1 cellular context compared by ENCODE assay signal in the genomic region with DNA sequence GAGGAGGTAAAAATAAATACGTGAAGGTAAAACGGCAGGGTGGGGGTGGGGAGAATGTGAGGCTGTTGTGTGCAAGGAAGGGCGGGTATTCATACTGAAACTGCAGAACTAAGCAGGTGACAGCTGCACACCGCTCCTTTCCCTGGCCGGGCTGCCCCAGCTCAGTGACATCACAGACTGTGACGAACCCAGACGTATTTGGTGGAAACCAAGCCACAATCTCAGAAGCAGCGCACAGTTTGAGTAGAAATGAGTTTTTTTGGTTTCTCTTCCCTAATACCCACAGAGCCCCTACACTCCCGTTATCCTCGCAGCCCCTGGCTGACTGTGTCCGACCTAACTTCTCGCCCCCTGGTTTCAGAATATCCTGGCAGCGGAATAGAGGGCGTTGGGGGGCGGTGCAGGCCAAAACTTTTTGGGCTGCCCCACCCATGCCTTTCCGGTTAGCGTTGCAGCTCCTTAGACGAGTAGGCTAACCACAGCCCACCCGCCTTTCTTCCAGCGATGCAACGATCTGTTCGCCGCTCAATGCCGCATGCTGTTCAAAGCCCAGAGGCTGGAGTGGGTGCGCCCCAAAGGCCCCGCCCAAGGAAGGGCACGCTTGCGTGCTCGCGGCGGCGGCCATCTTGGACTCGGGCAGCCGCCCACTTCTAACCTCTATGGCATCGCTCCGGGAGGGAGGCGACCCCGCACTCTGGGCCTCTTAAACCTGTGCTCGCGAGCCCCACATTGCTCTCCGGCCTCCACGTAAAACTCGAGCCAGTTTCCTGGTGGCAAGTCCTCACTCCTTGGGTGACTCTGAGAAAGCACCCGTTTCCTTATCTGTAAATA.
TF ChIP-seq lines count a peak whose summit lies in the region.

No MANE protein-coding gene starts in this region.

TF ChIP-seq in HepG2, 621 proteins besides CTCF, POLR2A, EP300 and RAD21 (continued from another document and continues in another):
- TF ChIP-seq, protein P1, sequence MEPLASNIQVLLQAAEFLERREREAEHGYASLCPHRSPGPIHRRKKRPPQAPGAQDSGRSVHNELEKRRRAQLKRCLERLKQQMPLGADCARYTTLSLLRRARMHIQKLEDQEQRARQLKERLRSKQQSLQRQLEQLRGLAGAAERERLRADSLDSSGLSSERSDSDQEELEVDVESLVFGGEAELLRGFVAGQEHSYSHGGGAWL (CRISPR knock-in tag; IDR thresholded peaks at IDR 0.05), result peak; percentile 70; the same call in 1 of the 2 replicates
- TF ChIP-seq ZNF343 (CRISPR knock-in tag; IDR thresholded peaks at IDR 0.05) (no peak), ETV5 (CRISPR knock-in tag; IDR thresholded peaks at IDR 0.05; ENCODE audit: borderline replicate concordance) (no peak), REPIN1 (CRISPR knock-in tag; IDR thresholded peaks at IDR 0.05; ENCODE audit: borderline replicate concordance, low read depth) (no peak), ZNF790 (CRISPR knock-in tag; IDR thresholded peaks at IDR 0.05; ENCODE audit: borderline replicate concordance) (no peak), ZNF24 (IDR thresholded peaks at IDR 0.05) (no peak), ZNF20 (CRISPR knock-in tag; IDR thresholded peaks at IDR 0.05) (no peak), KAT2B (IDR thresholded peaks at IDR 0.05; ENCODE audit: borderline replicate concordance, low read depth, low read length) (no peak), SMARCE1 (IDR thresholded peaks at IDR 0.05; ENCODE audit: borderline replicate concordance) (no peak), SALL1 (CRISPR knock-in tag; IDR thresholded peaks at IDR 0.05) (peak; percentile 75), NKX3-1 (CRISPR knock-in tag; IDR thresholded peaks at IDR 0.05) (peak; percentile 51; the same call in 1 of the 2 replicates), HNF4G (IDR thresholded peaks at IDR 0.05; ENCODE audit: borderline replicate concordance, low read depth, low read length) (no peak), HNF4G (CRISPR knock-in tag; IDR thresholded peaks at IDR 0.05; ENCODE audit: borderline replicate concordance, low read depth) (peak; percentile 24; the same call in 1 of the 2 replicates), HCFC1 (IDR thresholded peaks at IDR 0.05; ENCODE audit: low read depth, low read length) (peak; percentile 44; the same call in 1 of the 2 replicates), MYNN (CRISPR knock-in tag; IDR thresholded peaks at IDR 0.05; ENCODE audit: low read depth) (no peak), BORCS8-MEF2B (CRISPR knock-in tag; IDR thresholded peaks at IDR 0.05) (no peak), ZNF562 (CRISPR knock-in tag; IDR thresholded peaks at IDR 0.05; ENCODE audit: borderline replicate concordance) (no peak), ZSCAN9 (CRISPR knock-in tag; IDR thresholded peaks at IDR 0.05; ENCODE audit: borderline replicate concordance) (no peak), ZNF350 (CRISPR knock-in tag; IDR thresholded peaks at IDR 0.05; ENCODE audit: borderline replicate concordance, low read depth) (peak; percentile 77; the same call in 1 of the 2 replicates), JUNB (CRISPR knock-in tag; IDR thresholded peaks at IDR 0.05; ENCODE audit: borderline replicate concordance) (no peak), ARHGAP35 (CRISPR knock-in tag; IDR thresholded peaks at IDR 0.05; ENCODE audit: borderline replicate concordance) (no peak; the same call in 1 of the 2 replicates), KLF6 (CRISPR knock-in tag; IDR thresholded peaks at IDR 0.05) (peak; percentile 43; the same call in 1 of the 2 replicates), ZNF572 (CRISPR knock-in tag; IDR thresholded peaks at IDR 0.05) (no peak; the same call in none of the 2 replicates), SIN3B (IDR thresholded peaks at IDR 0.05; ENCODE audit: low read length) (no peak), SP2 (CRISPR knock-in tag; IDR thresholded peaks at IDR 0.05) (peak; percentile 32; the same call in 1 of the 2 replicates), GLI4 (CRISPR knock-in tag; IDR thresholded peaks at IDR 0.05; ENCODE audit: borderline replicate concordance) (no peak), HMG20A (CRISPR knock-in tag; IDR thresholded peaks at IDR 0.05; ENCODE audit: borderline replicate concordance) (no peak)
- TF ChIP-seq, protein P2, sequence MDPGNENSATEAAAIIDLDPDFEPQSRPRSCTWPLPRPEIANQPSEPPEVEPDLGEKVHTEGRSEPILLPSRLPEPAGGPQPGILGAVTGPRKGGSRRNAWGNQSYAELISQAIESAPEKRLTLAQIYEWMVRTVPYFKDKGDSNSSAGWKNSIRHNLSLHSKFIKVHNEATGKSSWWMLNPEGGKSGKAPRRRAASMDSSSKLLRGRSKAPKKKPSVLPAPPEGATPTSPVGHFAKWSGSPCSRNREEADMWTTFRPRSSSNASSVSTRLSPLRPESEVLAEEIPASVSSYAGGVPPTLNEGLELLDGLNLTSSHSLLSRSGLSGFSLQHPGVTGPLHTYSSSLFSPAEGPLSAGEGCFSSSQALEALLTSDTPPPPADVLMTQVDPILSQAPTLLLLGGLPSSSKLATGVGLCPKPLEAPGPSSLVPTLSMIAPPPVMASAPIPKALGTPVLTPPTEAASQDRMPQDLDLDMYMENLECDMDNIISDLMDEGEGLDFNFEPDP (CRISPR knock-in tag; conservative IDR thresholded peaks at IDR 0.05), result 0 out of 2 replicates have a peak, but pooled peaks have one; percentile 80
- TF ChIP-seq, protein P3, sequence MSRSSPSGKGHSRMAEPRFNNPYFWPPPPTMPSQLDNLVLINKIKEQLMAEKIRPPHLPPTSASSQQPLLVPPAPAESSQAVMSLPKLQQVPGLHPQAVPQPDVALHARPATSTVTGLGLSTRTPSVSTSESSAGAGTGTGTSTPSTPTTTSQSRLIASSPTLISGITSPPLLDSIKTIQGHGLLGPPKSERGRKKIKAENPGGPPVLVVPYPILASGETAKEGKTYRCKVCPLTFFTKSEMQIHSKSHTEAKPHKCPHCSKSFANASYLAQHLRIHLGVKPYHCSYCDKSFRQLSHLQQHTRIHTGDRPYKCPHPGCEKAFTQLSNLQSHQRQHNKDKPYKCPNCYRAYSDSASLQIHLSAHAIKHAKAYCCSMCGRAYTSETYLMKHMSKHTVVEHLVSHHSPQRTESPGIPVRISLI (CRISPR knock-in tag; IDR thresholded peaks at IDR 0.05; ENCODE audit: borderline replicate concordance), result no peak
- TF ChIP-seq, protein P4, sequence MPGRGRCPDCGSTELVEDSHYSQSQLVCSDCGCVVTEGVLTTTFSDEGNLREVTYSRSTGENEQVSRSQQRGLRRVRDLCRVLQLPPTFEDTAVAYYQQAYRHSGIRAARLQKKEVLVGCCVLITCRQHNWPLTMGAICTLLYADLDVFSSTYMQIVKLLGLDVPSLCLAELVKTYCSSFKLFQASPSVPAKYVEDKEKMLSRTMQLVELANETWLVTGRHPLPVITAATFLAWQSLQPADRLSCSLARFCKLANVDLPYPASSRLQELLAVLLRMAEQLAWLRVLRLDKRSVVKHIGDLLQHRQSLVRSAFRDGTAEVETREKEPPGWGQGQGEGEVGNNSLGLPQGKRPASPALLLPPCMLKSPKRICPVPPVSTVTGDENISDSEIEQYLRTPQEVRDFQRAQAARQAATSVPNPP (CRISPR knock-in tag; IDR thresholded peaks at IDR 0.05), result no peak; the same call in 1 of the 2 replicates
- TF ChIP-seq, protein P5, sequence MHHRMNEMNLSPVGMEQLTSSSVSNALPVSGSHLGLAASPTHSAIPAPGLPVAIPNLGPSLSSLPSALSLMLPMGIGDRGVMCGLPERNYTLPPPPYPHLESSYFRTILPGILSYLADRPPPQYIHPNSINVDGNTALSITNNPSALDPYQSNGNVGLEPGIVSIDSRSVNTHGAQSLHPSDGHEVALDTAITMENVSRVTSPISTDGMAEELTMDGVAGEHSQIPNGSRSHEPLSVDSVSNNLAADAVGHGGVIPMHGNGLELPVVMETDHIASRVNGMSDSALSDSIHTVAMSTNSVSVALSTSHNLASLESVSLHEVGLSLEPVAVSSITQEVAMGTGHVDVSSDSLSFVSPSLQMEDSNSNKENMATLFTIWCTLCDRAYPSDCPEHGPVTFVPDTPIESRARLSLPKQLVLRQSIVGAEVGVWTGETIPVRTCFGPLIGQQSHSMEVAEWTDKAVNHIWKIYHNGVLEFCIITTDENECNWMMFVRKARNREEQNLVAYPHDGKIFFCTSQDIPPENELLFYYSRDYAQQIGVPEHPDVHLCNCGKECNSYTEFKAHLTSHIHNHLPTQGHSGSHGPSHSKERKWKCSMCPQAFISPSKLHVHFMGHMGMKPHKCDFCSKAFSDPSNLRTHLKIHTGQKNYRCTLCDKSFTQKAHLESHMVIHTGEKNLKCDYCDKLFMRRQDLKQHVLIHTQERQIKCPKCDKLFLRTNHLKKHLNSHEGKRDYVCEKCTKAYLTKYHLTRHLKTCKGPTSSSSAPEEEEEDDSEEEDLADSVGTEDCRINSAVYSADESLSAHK (CRISPR knock-in tag; IDR thresholded peaks at IDR 0.05; ENCODE audit: borderline replicate concordance), result no peak
- TF ChIP-seq, protein P6, sequence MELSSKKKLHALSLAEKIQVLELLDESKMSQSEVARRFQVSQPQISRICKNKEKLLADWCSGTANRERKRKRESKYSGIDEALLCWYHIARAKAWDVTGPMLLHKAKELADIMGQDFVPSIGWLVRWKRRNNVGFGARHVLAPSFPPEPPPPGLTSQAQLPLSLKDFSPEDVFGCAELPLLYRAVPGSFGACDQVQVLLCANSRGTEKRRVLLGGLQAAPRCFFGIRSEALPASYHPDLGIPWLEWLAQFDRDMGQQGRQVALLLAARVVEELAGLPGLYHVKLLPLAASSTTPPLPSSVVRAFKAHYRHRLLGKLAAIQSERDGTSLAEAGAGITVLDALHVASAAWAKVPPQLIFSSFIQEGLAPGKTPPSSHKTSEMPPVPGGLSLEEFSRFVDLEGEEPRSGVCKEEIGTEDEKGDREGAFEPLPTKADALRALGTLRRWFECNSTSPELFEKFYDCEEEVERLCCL (CRISPR knock-in tag; IDR thresholded peaks at IDR 0.05; ENCODE audit: borderline replicate concordance), result no peak; the same call in 1 of the 2 replicates
- TF ChIP-seq, protein P7, sequence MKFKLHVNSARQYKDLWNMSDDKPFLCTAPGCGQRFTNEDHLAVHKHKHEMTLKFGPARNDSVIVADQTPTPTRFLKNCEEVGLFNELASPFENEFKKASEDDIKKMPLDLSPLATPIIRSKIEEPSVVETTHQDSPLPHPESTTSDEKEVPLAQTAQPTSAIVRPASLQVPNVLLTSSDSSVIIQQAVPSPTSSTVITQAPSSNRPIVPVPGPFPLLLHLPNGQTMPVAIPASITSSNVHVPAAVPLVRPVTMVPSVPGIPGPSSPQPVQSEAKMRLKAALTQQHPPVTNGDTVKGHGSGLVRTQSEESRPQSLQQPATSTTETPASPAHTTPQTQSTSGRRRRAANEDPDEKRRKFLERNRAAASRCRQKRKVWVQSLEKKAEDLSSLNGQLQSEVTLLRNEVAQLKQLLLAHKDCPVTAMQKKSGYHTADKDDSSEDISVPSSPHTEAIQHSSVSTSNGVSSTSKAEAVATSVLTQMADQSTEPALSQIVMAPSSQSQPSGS (CRISPR knock-in tag; IDR thresholded peaks at IDR 0.05), result peak; percentile 65; the same call in 1 of the 2 replicates
- TF ChIP-seq, protein P8, sequence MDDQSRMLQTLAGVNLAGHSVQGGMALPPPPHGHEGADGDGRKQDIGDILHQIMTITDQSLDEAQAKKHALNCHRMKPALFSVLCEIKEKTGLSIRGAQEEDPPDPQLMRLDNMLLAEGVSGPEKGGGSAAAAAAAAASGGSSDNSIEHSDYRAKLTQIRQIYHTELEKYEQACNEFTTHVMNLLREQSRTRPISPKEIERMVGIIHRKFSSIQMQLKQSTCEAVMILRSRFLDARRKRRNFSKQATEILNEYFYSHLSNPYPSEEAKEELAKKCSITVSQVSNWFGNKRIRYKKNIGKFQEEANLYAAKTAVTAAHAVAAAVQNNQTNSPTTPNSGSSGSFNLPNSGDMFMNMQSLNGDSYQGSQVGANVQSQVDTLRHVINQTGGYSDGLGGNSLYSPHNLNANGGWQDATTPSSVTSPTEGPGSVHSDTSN (CRISPR knock-in tag; IDR thresholded peaks at IDR 0.05; ENCODE audit: borderline replicate concordance), result no peak
- TF ChIP-seq, protein P9, sequence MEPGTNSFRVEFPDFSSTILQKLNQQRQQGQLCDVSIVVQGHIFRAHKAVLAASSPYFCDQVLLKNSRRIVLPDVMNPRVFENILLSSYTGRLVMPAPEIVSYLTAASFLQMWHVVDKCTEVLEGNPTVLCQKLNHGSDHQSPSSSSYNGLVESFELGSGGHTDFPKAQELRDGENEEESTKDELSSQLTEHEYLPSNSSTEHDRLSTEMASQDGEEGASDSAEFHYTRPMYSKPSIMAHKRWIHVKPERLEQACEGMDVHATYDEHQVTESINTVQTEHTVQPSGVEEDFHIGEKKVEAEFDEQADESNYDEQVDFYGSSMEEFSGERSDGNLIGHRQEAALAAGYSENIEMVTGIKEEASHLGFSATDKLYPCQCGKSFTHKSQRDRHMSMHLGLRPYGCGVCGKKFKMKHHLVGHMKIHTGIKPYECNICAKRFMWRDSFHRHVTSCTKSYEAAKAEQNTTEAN (CRISPR knock-in tag; conservative IDR thresholded peaks at IDR 0.05), result 0 out of 2 replicates have a peak, but pooled peaks have one; percentile 27
- TF ChIP-seq, protein P10, sequence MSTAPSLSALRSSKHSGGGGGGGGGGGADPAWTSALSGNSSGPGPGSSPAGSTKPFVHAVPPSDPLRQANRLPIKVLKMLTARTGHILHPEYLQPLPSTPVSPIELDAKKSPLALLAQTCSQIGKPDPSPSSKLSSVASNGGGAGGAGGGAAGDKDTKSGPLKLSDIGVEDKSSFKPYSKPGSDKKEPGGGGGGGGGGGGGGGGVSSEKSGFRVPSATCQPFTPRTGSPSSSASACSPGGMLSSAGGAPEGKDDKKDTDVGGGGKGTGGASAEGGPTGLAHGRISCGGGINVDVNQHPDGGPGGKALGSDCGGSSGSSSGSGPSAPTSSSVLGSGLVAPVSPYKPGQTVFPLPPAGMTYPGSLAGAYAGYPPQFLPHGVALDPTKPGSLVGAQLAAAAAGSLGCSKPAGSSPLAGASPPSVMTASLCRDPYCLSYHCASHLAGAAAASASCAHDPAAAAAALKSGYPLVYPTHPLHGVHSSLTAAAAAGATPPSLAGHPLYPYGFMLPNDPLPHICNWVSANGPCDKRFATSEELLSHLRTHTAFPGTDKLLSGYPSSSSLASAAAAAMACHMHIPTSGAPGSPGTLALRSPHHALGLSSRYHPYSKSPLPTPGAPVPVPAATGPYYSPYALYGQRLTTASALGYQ (CRISPR knock-in tag; IDR thresholded peaks at IDR 0.05), result no peak
- TF ChIP-seq, protein P11, sequence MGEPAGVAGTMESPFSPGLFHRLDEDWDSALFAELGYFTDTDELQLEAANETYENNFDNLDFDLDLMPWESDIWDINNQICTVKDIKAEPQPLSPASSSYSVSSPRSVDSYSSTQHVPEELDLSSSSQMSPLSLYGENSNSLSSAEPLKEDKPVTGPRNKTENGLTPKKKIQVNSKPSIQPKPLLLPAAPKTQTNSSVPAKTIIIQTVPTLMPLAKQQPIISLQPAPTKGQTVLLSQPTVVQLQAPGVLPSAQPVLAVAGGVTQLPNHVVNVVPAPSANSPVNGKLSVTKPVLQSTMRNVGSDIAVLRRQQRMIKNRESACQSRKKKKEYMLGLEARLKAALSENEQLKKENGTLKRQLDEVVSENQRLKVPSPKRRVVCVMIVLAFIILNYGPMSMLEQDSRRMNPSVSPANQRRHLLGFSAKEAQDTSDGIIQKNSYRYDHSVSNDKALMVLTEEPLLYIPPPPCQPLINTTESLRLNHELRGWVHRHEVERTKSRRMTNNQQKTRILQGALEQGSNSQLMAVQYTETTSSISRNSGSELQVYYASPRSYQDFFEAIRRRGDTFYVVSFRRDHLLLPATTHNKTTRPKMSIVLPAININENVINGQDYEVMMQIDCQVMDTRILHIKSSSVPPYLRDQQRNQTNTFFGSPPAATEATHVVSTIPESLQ (CRISPR knock-in tag; conservative IDR thresholded peaks at IDR 0.05), result 0 out of 2 replicates have a peak, but pooled peaks have one; percentile 32
- TF ChIP-seq, protein P12, sequence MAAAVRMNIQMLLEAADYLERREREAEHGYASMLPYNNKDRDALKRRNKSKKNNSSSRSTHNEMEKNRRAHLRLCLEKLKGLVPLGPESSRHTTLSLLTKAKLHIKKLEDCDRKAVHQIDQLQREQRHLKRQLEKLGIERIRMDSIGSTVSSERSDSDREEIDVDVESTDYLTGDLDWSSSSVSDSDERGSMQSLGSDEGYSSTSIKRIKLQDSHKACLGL (CRISPR knock-in tag; IDR thresholded peaks at IDR 0.05), result peak; percentile 60; the same call in 1 of the 2 replicates
